ENCODE assay signal across 9 cellular contexts in the genomic region with DNA sequence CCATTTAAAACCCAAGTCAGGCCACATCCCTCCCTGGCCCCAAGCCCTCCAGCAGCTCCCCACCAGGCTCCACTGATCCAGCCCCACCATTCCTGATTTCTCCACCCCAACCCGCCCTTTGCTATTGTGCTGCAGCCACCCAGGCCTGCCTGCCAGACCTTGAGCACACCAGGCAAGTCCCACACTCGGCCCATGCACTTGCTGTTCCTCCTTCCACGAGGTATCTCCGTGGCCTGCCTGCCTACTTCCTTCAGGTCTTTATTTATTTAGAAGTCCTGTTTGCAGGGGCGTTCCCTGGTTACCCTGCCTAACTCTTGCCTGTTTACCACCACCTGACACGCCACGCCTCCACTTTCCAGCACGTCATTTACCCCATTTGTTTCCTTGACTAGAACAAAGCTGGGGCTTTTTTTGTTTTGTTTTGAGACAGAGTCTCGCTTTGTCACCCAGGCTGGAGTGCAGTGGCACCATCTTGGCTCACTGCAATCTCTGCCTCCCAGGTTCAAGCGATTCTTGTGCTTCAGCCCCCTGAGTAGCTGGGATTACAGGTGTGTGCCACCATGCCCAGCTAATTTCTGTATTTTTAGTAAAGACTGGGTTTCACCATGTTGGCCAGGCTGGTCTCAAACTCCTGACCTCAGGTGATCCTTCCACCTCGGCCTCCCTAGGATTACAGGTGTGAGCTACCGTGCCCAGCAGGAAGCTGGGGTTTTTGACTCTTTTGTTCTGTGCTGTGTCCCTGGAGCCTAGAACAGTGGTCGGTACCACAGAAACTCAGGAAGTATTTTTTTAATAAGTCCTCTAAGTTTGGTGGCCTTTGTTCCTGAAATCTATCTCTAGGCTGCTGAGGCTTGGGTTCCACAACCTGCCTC. TPM values are rescaled to one million over a fixed set of nuclear protein-coding genes. Genes with fewer than 3 reads are reported as not detected.
DNase-seq lines count a peak whose midpoint lies in the region; ATAC-seq and TF ChIP-seq lines count a peak whose summit lies in the region.
"Had no signal": no experiment of that assay in that cellular context is flagged by ENCODE, and none has a peak within 500 bp of the region (broad histone marks: within the 10 kb centered on the region; RNA-seq: fewer than 3 reads in every experiment).

No MANE protein-coding gene starts in this region.

- no peak overlapping the region for H3K9ac ChIP-seq in skeletal muscle tissue (ENCODE audit: low read depth in 1 of 3, low read length in 3 of 3)

- CTCF ChIA-PET in CD4-positive, alpha-beta T cell (lab: Charles Lee) = interaction anchor here (0.5 to 6.7 kb wide), 20 partner anchors 13 to 350 kb away, joined by 3 to 63 read pairs (median 5); a partner anchor contains a TSS

- H3K27me3 ChIP-seq in CD4-positive, alpha-beta T cell (ENCODE audit: control insufficient read depth, insufficient read depth, low read length) = no peaks in the 10 kb centered on the region
- no peaks in the 10 kb centered on the region for H3K27me3 ChIP-seq in skeletal muscle tissue (ENCODE audit: control insufficient read depth in 3 of 3, insufficient read depth in 3 of 3, low read length in 3 of 3)

- H3K27ac Mint-ChIP-seq in CD4-positive, alpha-beta T cell = peak overlapping the region; percentile 97
- H3K27ac Mint-ChIP-seq in dendritic cell treated with granulocyte-macrophage colony-stimulating factor and Interleukin-4, amounts not matched to agents 40 ng/mL and 50 ng/mL, for 4 days = peak overlapping the region; percentile 43

- no peak for TF ChIP-seq CTCF in CD4-positive, alpha-beta T cell (IDR thresholded peaks at IDR 0.05)
- TF ChIP-seq CTCF in omental fat pad (IDR thresholded peaks at IDR 0.05) = no peak

- no peaks in the 10 kb centered on the region for H3K27me3 Mint-ChIP-seq in CD4-positive, alpha-beta T cell
- H3K27me3 Mint-ChIP-seq in dendritic cell treated with granulocyte-macrophage colony-stimulating factor and Interleukin-4, amounts not matched to agents 40 ng/mL and 50 ng/mL, for 4 days = no peaks in the 10 kb centered on the region

- no peaks in the 10 kb centered on the region for H3K36me3 ChIP-seq in skeletal muscle tissue (ENCODE audit: control insufficient read depth in 3 of 3, insufficient read depth in 3 of 3, low read length in 3 of 3)

- H3K36me3 Mint-ChIP-seq in CD4-positive, alpha-beta T cell (ENCODE audit: low read depth) = peaks cover 4% of the 10 kb centered on the region
- no peaks in the 10 kb centered on the region for H3K36me3 Mint-ChIP-seq in dendritic cell treated with granulocyte-macrophage colony-stimulating factor and Interleukin-4, amounts not matched to agents 40 ng/mL and 50 ng/mL, for 4 days (ENCODE audit: low read depth)

- DNase-seq in CD4-positive, alpha-beta T cell = peak; percentile 85 to 97 (median 89)
- peak; percentile 92 for DNase-seq in activated CD4-positive, alpha-beta T cell treated with anti-CD3 and anti-CD28 coated beads for 1 hour
- no peak for DNase-seq in GDM1 (lab: John Stamatoyannopoulos, UW)
- DNase-seq in omental fat pad (ENCODE audit: low spot score) = no peak

- H3K4me1 ChIP-seq in skeletal muscle tissue (ENCODE audit: control insufficient read depth in 3 of 3, insufficient read depth in 3 of 3, low read length in 3 of 3) = peaks cover 20 to 28% (median 21%) of the 10 kb centered on the region in 3 donors

- no peaks in the 10 kb centered on the region for H3K9me3 ChIP-seq in CD4-positive, alpha-beta T cell (ENCODE audit: control insufficient read depth, low read length)
- no peaks in the 10 kb centered on the region for H3K9me3 ChIP-seq in skeletal muscle tissue (ENCODE audit: control insufficient read depth in 3 of 3, low read length in 3 of 3)

- peak overlapping the region; percentile 96 for H3K27ac ChIP-seq in CD4-positive, alpha-beta T cell (ENCODE audit: low read depth, low read length)
- peak overlapping the region; percentile 10 for H3K27ac ChIP-seq in skeletal muscle tissue (ENCODE audit: low read depth, low read length)

- H3K9me3 Mint-ChIP-seq in CD4-positive, alpha-beta T cell = no peaks in the 10 kb centered on the region
- no peaks in the 10 kb centered on the region for H3K9me3 Mint-ChIP-seq in dendritic cell treated with granulocyte-macrophage colony-stimulating factor and Interleukin-4, amounts not matched to agents 40 ng/mL and 50 ng/mL, for 4 days

- H3K4me3 Mint-ChIP-seq in CD4-positive, alpha-beta T cell = peak overlapping the region; percentile 79
- no peak overlapping the region for H3K4me3 Mint-ChIP-seq in dendritic cell treated with granulocyte-macrophage colony-stimulating factor and Interleukin-4, amounts not matched to agents 40 ng/mL and 50 ng/mL, for 4 days

- H3K4me3 ChIP-seq in skeletal muscle tissue (ENCODE audit: low read length in 3 of 3) = no peak overlapping the region

- peak; percentile 76 for ATAC-seq in CD4-positive, alpha-beta T cell (ENCODE audit: poor library complexity)
- ATAC-seq in GM19035 (IDR thresholded peaks at IDR 0.05; ENCODE audit: unreplicated experiment) = peak; percentile 64
- peak; percentile 48 for ATAC-seq in HG03159 (IDR thresholded peaks at IDR 0.05; ENCODE audit: unreplicated experiment)
- no peak for ATAC-seq in omental fat pad (ENCODE audit: low FRiP score)

- POLR2A ChIA-PET in CD4-positive, alpha-beta T cell (lab: Charles Lee) = interaction anchor here (0.7 to 3.4 kb wide), 32 partner anchors 13 to 1083 kb away, joined by 3 to 107 read pairs (median 8); a partner anchor contains a TSS

- H3K4me1 Mint-ChIP-seq in CD4-positive, alpha-beta T cell (ENCODE audit: low read depth) = peaks cover 34% of the 10 kb centered on the region
- H3K4me1 Mint-ChIP-seq in dendritic cell treated with granulocyte-macrophage colony-stimulating factor and Interleukin-4, amounts not matched to agents 40 ng/mL and 50 ng/mL, for 4 days (ENCODE audit: low read depth) = peaks cover 25% of the 10 kb centered on the region

- intact Hi-C loops in CD4-positive, alpha-beta T cell (cut with DNase I, micrococcal nuclease) = loop anchor here in 1 of 2 experiments (2.0 kb wide), 2 partner anchors 13 to 193 kb away; a partner anchor contains a TSS
- intact Hi-C loops in dendritic cell treated with granulocyte-macrophage colony-stimulating factor and Interleukin-4, amounts not matched to agents 40 ng/mL and 50 ng/mL, for 4 days (cut with micrococcal nuclease) = loop anchor here (2.0 kb wide), 2 partner anchors 107 to 243 kb away; a partner anchor contains a TSS

RNA-seq across cellular contexts. Expression of a gene that starts 6.7 kb away (rescaled TPM):
- total RNA-seq in CD4-positive, alpha-beta T cell = 1 to 10 TPM; 7.6 to 8.4 TPM
- 5.7 TPM for total RNA-seq in skeletal muscle tissue
- total RNA-seq in omental fat pad = 1 to 10 TPM in 1 of 4 donors, under 1 TPM in 1, not detected in 2; 0.84 to 5.4 TPM

RNA-seq across cellular contexts. Expression of a gene that starts 13.6 kb away (rescaled TPM):
- 10 to 100 TPM; 12.2 to 12.9 TPM for total RNA-seq in CD4-positive, alpha-beta T cell
- total RNA-seq in skeletal muscle tissue (under 0.01 TPM), omental fat pad (under 1 TPM; 0.16 to 0.84 (median 0.22) TPM)

RNA-seq across cellular contexts. Expression of a gene that starts 25.3 kb away (rescaled TPM):
- under 1 TPM; 0.56 to 0.60 TPM for total RNA-seq in CD4-positive, alpha-beta T cell
- 1.0 TPM for total RNA-seq in skeletal muscle tissue
- not detected for total RNA-seq in omental fat pad
- total RNA-seq: renal cortical epithelial cell had no signal

RNA-seq across cellular contexts. Expression of a gene that starts 29.0 kb away (rescaled TPM):
- under 1 TPM; 0.20 to 0.22 TPM for total RNA-seq in CD4-positive, alpha-beta T cell
- 0.52 TPM for total RNA-seq in skeletal muscle tissue
- under 1 TPM in 3 of 4 donors, not detected in 1; 0.13 to 0.72 (median 0.37) TPM for total RNA-seq in omental fat pad

Comparison
In these comparisons a context has a peak if more than half of its experiments do, and no peak if none do; other contexts are left out.
1. DNase-seq: peak in CD4-positive, alpha-beta T cell (10 of 10) and activated CD4-positive, alpha-beta T cell treated with anti-CD3 and anti-CD28 coated beads for 1 hour (single experiment); none in GDM1 (single experiment) and omental fat pad (single experiment).
2. RNA of a gene that starts 13.6 kb away (total RNA-seq): 12.2 to 12.9 TPM in CD4-positive, alpha-beta T cell; 0.16 to 0.84 TPM in omental fat pad and under 0.01 TPM in skeletal muscle tissue (single experiment); every median in the first group is over 4 times any median in the second.